Comparison of ENCODE assay signal across 8 cellular contexts in genomic region chr10:89373916-89374711, GRCh38. TPM values are rescaled to one million over a fixed set of nuclear protein-coding genes. Genes with fewer than 3 reads are reported as not detected.
DNase-seq lines count a peak whose midpoint lies in the region; ATAC-seq, FAIRE-seq and TF ChIP-seq lines count a peak whose summit lies in the region.

No MANE protein-coding gene starts in this region.

- no peaks in the 10 kb centered on the region for H3K9me3 Mint-ChIP-seq in MCF 10A (ENCODE audit: unreplicated experiment)
- no peaks in the 10 kb centered on the region; the same call in 2 of the 3 replicates for H3K9me3 Mint-ChIP-seq in GM23338

- no peaks in the 10 kb centered on the region; the same call in 1 of the 2 replicates for H3K9me2 ChIP-seq in GM23338 (ENCODE audit: insufficient read depth)

- H4K20me1 ChIP-seq in GM23338 (replicated peaks; ENCODE audit: insufficient read depth), result no peaks in the 10 kb centered on the region

- H3K4me3 Mint-ChIP-seq in MCF 10A (ENCODE audit: unreplicated experiment) (peak overlapping the region; percentile 14), GM23338 (no peak overlapping the region)

- H3K4me1 ChIP-seq in GM23338 (ENCODE audit: insufficient read depth), result peaks cover 5% of the 10 kb centered on the region; the same call in 1 of the 2 replicates

- CTCF ChIA-PET in MCF 10A (lab: Yijun Ruan, JAX), result interaction anchor here (1.0 kb wide), 2 partner anchors 9 to 19 kb away, joined by 4 to 5 read pairs; no protein-coding TSS in a partner anchor

- DNase-seq in HT-29 (ENCODE audit: low spot score) (peak; percentile 68), MCF 10A (ENCODE audit: unreplicated experiment) (peak; percentile 90), superior temporal gyrus (ENCODE audit: extremely low spot score) (peak; percentile 99), UCSD-AML1 (lab: John Stamatoyannopoulos, UW; ENCODE audit: unreplicated experiment) (no peak), NCI-H1105 treated with DMSO at 0.1 percent for 48 hours (lab: John Stamatoyannopoulos, UW) (no peak), GM23338 (ENCODE audit: low spot score) (no peak)
- DNase-seq in activated T-cell treated with anti-CD3 and anti-CD28 coated beads, Interleukin-2, amount 50 U/mL, for 1 hour, result no peak

- H3K4me2 ChIP-seq in GM23338, result no peak overlapping the region

- peak; percentile 96 for FAIRE-seq in islet of Langerhans (lab: Jason Lieb, UNC)

- TF ChIP-seq CTCF in MCF 10A (IDR thresholded peaks at IDR 0.05; ENCODE audit: unreplicated experiment), result no peak
- TF ChIP-seq CTCF in GM23338 (conservative IDR thresholded peaks at IDR 0.05; ENCODE audit: low read depth in 2 of 2), result no peak

- no peak overlapping the region for H2AFZ ChIP-seq in GM23338

- POLR2A ChIA-PET in MCF 10A (lab: Yijun Ruan, JAX), result interaction anchor here (0.5 to 2.2 kb wide), 12 partner anchors 10 to 96 kb away, joined by 3 to 12 read pairs (median 4); partner anchors contain the start of genes IFIT1, IFIT2 and IFIT5

- H3K27ac Mint-ChIP-seq in MCF 10A (ENCODE audit: low read depth, unreplicated experiment), result peak overlapping the region; percentile 72
- H3K27ac Mint-ChIP-seq in GM23338, result no peak overlapping the region

- H3F3A ChIP-seq in GM23338 (replicated peaks; ENCODE audit: low read depth), result no peaks in the 10 kb centered on the region

- no peak overlapping the region for H3K4me3 ChIP-seq in GM23338

- intact Hi-C loops in MCF 10A (cut with micrococcal nuclease), result no loop called here

- H3K36me3 Mint-ChIP-seq in MCF 10A (ENCODE audit: insufficient read depth, unreplicated experiment) (no peaks in the 10 kb centered on the region), GM23338 (ENCODE audit: low read depth) (no peaks in the 10 kb centered on the region)

- no peak for ATAC-seq in GM23338

- BruUV-seq in MCF 10A (replicated peaks; lab: Mats Ljungman, UMichigan), result no TSS peak

- no peaks in the 10 kb centered on the region for H3K79me2 ChIP-seq in GM23338 (replicated peaks; ENCODE audit: insufficient read depth)

- no peak overlapping the region for H3K27ac ChIP-seq in GM23338 (ENCODE audit: low read depth)

- no peaks in the 10 kb centered on the region for H3K27me3 Mint-ChIP-seq in MCF 10A (ENCODE audit: insufficient read depth, unreplicated experiment)
- no peaks in the 10 kb centered on the region for H3K27me3 Mint-ChIP-seq in GM23338 (ENCODE audit: insufficient read depth, low read depth, poor library complexity)

- H3K4me1 Mint-ChIP-seq in MCF 10A (ENCODE audit: insufficient read depth, unreplicated experiment) (peaks cover 6% of the 10 kb centered on the region), GM23338 (peaks cover 15% of the 10 kb centered on the region)

- no peaks in the 10 kb centered on the region for H3K27me3 ChIP-seq in GM23338 (ENCODE audit: insufficient read depth)

- no peaks in the 10 kb centered on the region for H3K36me3 ChIP-seq in GM23338 (ENCODE audit: insufficient read depth)

TF ChIP-seq in GM23338, 12 proteins besides CTCF, POLR2A, EP300 and RAD21 (continues in another document):
- TF ChIP-seq ETS1 (IDR thresholded peaks at IDR 0.05), result no peak
- TF ChIP-seq EZH2phosphoT487 (IDR thresholded peaks at IDR 0.05; ENCODE audit: unreplicated experiment), result no peak
- no peak for TF ChIP-seq ZNF331 (CRISPR knock-in tag; IDR thresholded peaks at IDR 0.05; ENCODE audit: low read depth)
- no peak for TF ChIP-seq POLR2AphosphoS5 (IDR thresholded peaks at IDR 0.05; ENCODE audit: low read depth)
- no peak for TF ChIP-seq STAT1 (IDR thresholded peaks at IDR 0.05; ENCODE audit: unreplicated experiment)
- TF ChIP-seq NANOG (IDR thresholded peaks at IDR 0.05; ENCODE audit: borderline replicate concordance), result no peak
- no peak for TF ChIP-seq JUNB (IDR thresholded peaks at IDR 0.05; ENCODE audit: unreplicated experiment)
- TF ChIP-seq REST (IDR thresholded peaks at IDR 0.05; ENCODE audit: unreplicated experiment), result no peak
- no peak for TF ChIP-seq EZH2 (IDR thresholded peaks at IDR 0.05; ENCODE audit: low read depth, unreplicated experiment)

RNA-seq across cellular contexts. Expression of gene IFIT1B, which starts 3.7 kb away (rescaled TPM):
- not detected in 2 replicates for total RNA-seq in HT-29 (2014; rRNA removed; shearing (Covaris generic))
- not detected in 2 replicates for total RNA-seq in MCF 10A (2022)
- total RNA-seq in GM23338 (2014; rRNA removed; shearing (Covaris generic)), result not detected in 2 replicates
- 0.10 TPM in 2 replicates for polyA plus RNA-seq in GM23338 (2016; fragmentation: Nextera tagmentation; extraction: Ambion mirVana)

RNA-seq across cellular contexts. Expression of gene IFIT1, which starts 18.3 kb away (rescaled TPM):
- total RNA-seq in HT-29 (2014; rRNA removed; shearing (Covaris generic)), result 5.3 and 8.3 TPM in 2 replicates
- total RNA-seq in MCF 10A (2022), result 0.17 and 0.26 TPM in 2 replicates
- total RNA-seq in GM23338 (2014; rRNA removed; shearing (Covaris generic)), result 3.1 and 3.9 TPM in 2 replicates
- 1.5 and 2.4 TPM in 2 replicates for polyA plus RNA-seq in GM23338 (2016; fragmentation: Nextera tagmentation; extraction: Ambion mirVana)

RNA-seq across cellular contexts. Expression of gene IFIT5, which starts 40.3 kb away (rescaled TPM):
- 3.3 and 6.0 TPM in 2 replicates for total RNA-seq in HT-29 (2014; rRNA removed; shearing (Covaris generic))
- 11.2 and 12.8 TPM in 2 replicates for total RNA-seq in MCF 10A (2022)
- 2.7 TPM in 2 replicates for total RNA-seq in GM23338 (2014; rRNA removed; shearing (Covaris generic))
- 2.7 and 3.2 TPM in 2 replicates for polyA plus RNA-seq in GM23338 (2016; fragmentation: Nextera tagmentation; extraction: Ambion mirVana)

RNA-seq across cellular contexts. Expression of gene IFIT3, which starts 46.3 kb away (rescaled TPM):
- 6.1 and 6.9 TPM in 2 replicates for total RNA-seq in HT-29 (2014; rRNA removed; shearing (Covaris generic))
- 1.4 and 3.6 TPM in 2 replicates for total RNA-seq in MCF 10A (2022)
- 0.43 and 0.52 TPM in 2 replicates for total RNA-seq in GM23338 (2014; rRNA removed; shearing (Covaris generic))
- 0.42 TPM in 2 replicates for polyA plus RNA-seq in GM23338 (2016; fragmentation: Nextera tagmentation; extraction: Ambion mirVana)

Comparison
In these comparisons a context has a peak if more than half of its experiments do, and no peak if none do; other contexts are left out.
1. DNase-seq: peak in HT-29 (single experiment), MCF 10A (single experiment) and superior temporal gyrus (single experiment); none in activated T-cell treated with anti-CD3 and anti-CD28 coated beads, Interleukin-2, amount 50 U/mL, for 1 hour (single experiment), UCSD-AML1 (single experiment), NCI-H1105 treated with DMSO at 0.1 percent for 48 hours (single experiment) and GM23338 (single experiment).